In genomic region chr16:65004570-65004969, GRCh38 we compare ENCODE assay signal across 30 cellular contexts.
A peak's percentile ranks its signal among the peaks of the same experiment; 100 is the strongest.
DNase-seq lines count a peak whose midpoint lies in the region; ATAC-seq, FAIRE-seq and TF ChIP-seq lines count a peak whose summit lies in the region.
"Had no signal": no experiment of that assay in that cellular context is flagged by ENCODE, and none has a peak within 500 bp of the region (broad histone marks: within the 10 kb centered on the region; RNA-seq: fewer than 3 reads in every experiment).

No MANE protein-coding gene starts in this region.

- H3K36me3 Mint-ChIP-seq in chondrocyte (ENCODE audit: low read depth): peaks cover 50% of the 10 kb centered on the region
- H3K36me3 Mint-ChIP-seq: CD14-positive monocyte; CD4-positive, alpha-beta memory T cell; CD4-positive, CD25-positive, alpha-beta regulatory T cell; CD8-positive, alpha-beta memory T cell had no signal

- H2BK5ac ChIP-seq in H1 (ENCODE audit: low read depth, low read length) (no peak overlapping the region), mesenchymal stem cell (ENCODE audit: low read depth, low read length, poor library complexity, severe bottlenecking) (no peak overlapping the region), trophoblast cell (ENCODE audit: low read depth, low read length, poor library complexity) (no peak overlapping the region)

- TF ChIP-seq RAD21 in H1 (IDR thresholded peaks at IDR 0.05 in 1 of 2, conservative IDR thresholded peaks at IDR 0.05 in 1 of 2; ENCODE audit: low read depth in 2 of 2, low read length in 2 of 2): no peak

- H4K12ac ChIP-seq in trophoblast cell (ENCODE audit: low read depth, low read length): no peak overlapping the region

- 95% methylated on average over 16 of the region's 16 CpGs; no CpG with 5 or more reads in 1 of the 2 experiments for WGBS in H1 (ENCODE audit: extremely low coverage in 1 of 2, insufficient coverage in 1 of 2, insufficient read length in 1 of 2, insufficient replicate concordance in 2 of 2, low coverage in 1 of 2, low lambda C conversion rate in 2 of 2, missing lambda C conversion rate in 1 of 2), 2 experiments
- 98% methylated on average over 16 of the region's 16 CpGs for WGBS in mesenchymal stem cell
- WGBS in trophoblast cell (ENCODE audit: extremely low coverage, insufficient coverage, insufficient read length): no CpG with 5 or more reads among the region's 16 CpGs
- WGBS in small intestine, 3 donors: 92 to 94% (median 92%) methylated on average over 16 of the region's 16 CpGs

- no peak overlapping the region for H2BK120ac ChIP-seq in H1 (replicated peaks; ENCODE audit: low read depth, low read length)
- no peak overlapping the region for H2BK120ac ChIP-seq in mesenchymal stem cell (ENCODE audit: low read depth, low read length)
- no peak overlapping the region for H2BK120ac ChIP-seq in trophoblast cell (ENCODE audit: insufficient read depth, low read length, poor library complexity)

- H4K5ac ChIP-seq in H1 (ENCODE audit: insufficient read length, low read depth, low read length): no peak overlapping the region

- H3K4me2 ChIP-seq in H1 (ENCODE audit: insufficient read depth in 1 of 2, low read depth in 2 of 2, low read length in 2 of 2) (no peak overlapping the region), mesenchymal stem cell (ENCODE audit: low read length, poor library complexity, severe bottlenecking) (no peak overlapping the region), trophoblast cell (ENCODE audit: low read length) (no peak overlapping the region)
- H3K4me2 ChIP-seq: BLaER1 had no signal

- no peak overlapping the region for H2BK15ac ChIP-seq in H1 (ENCODE audit: low read length)
- H2BK15ac ChIP-seq in mesenchymal stem cell (ENCODE audit: low read depth, poor library complexity, severe bottlenecking): no peak overlapping the region

- no peak overlapping the region for H3K18ac ChIP-seq in H1 (ENCODE audit: extremely low read depth, low read length)
- no peak overlapping the region for H3K18ac ChIP-seq in mesenchymal stem cell (ENCODE audit: low read depth in 1 of 2, low read length in 2 of 2)
- H3K18ac ChIP-seq in trophoblast cell (ENCODE audit: low read length): no peak overlapping the region

- H3K79me2 ChIP-seq in H1 (ENCODE audit: control insufficient read depth in 1 of 2, insufficient read depth in 2 of 2, low read length in 2 of 2) (no peaks in the 10 kb centered on the region), trophoblast cell (ENCODE audit: control insufficient read depth, insufficient read depth, low read length, poor library complexity) (no peaks in the 10 kb centered on the region)

- H3K14ac ChIP-seq in H1 (ENCODE audit: insufficient read length): no peak overlapping the region
- no peak overlapping the region for H3K14ac ChIP-seq in mesenchymal stem cell (ENCODE audit: low read length in 2 of 2)
- no peak overlapping the region for H3K14ac ChIP-seq in trophoblast cell (ENCODE audit: low read length)

- H3K27ac ChIP-seq in H1 (ENCODE audit: low read depth, low read length) (no peak overlapping the region), mesenchymal stem cell (ENCODE audit: low read length, poor library complexity, severe bottlenecking) (no peak overlapping the region), trophoblast cell (ENCODE audit: low read depth, low read length) (no peak overlapping the region), small intestine (ENCODE audit: low read depth in 1 of 2, low read length in 1 of 2) (no peak overlapping the region)
- H3K27ac ChIP-seq: BLaER1 had no signal

- CTCF ChIA-PET in H1 (lab: Charles Lee; ENCODE audit: partially characterized antibody): interaction anchor here (0.6 to 1.2 kb wide), 2 partner anchors 28 to 36 kb away, joined by 3 read pairs; no protein-coding TSS in a partner anchor

- H3K79me1 ChIP-seq in H1 (ENCODE audit: low read depth, low read length) (no peaks in the 10 kb centered on the region), mesenchymal stem cell (replicated peaks; ENCODE audit: low read length, poor library complexity, severe bottlenecking) (peaks cover 3% of the 10 kb centered on the region), trophoblast cell (ENCODE audit: low read length) (no peaks in the 10 kb centered on the region)

- no peak overlapping the region for H3K56ac ChIP-seq in H1 (replicated peaks; ENCODE audit: insufficient read length, low read depth, low read length)

- H3K27me3 ChIP-seq in H1 (replicated peaks in 1 of 4; ENCODE audit: control insufficient read depth in 3 of 4, extremely low read depth in 1 of 4, insufficient read depth in 3 of 4, low read length in 3 of 4): no peaks in the 10 kb centered on the region
- H3K27me3 ChIP-seq in mesenchymal stem cell (ENCODE audit: control insufficient read depth in 1 of 2, insufficient read depth in 1 of 2, low read length in 2 of 2): no peaks in the 10 kb centered on the region
- H3K27me3 ChIP-seq in trophoblast cell (ENCODE audit: insufficient read depth, low read length): no peaks in the 10 kb centered on the region
- H3K27me3 ChIP-seq in small intestine (ENCODE audit: control insufficient read depth in 2 of 2, insufficient read depth in 2 of 2, low read length in 2 of 2): no peaks in the 10 kb centered on the region
- H3K27me3 ChIP-seq: BE2C, BLaER1 had no signal

- no peak for DNase-seq in chondrocyte (ENCODE audit: low spot score)
- no peak for DNase-seq in H1 (ENCODE audit: low read depth in 1 of 2, low spot score in 2 of 2)
- no peak for DNase-seq in mesenchymal stem cell
- no peak for DNase-seq in sciatic nerve (ENCODE audit: low spot score)
- no peak for DNase-seq in trophoblast cell
- DNase-seq in putamen (ENCODE audit: low spot score): no peak
- DNase-seq in small intestine: no peak
- DNase-seq: 8988T; ACHN; BE2C; C1 segment of cervical spinal cord; CD4-positive, alpha-beta memory T cell; CD4-positive, CD25-positive, alpha-beta regulatory T cell; CD8-positive, alpha-beta memory T cell; COR-L47; DMS 273 treated with DMSO at 0.1 percent for 48 hours; DMS153; DMS53; DMS79; DND-41; EL; GDM1 had no signal

- POLR2A ChIA-PET in H1 (lab: Charles Lee; ENCODE audit: partially characterized antibody): no interaction called here

- no peak overlapping the region for H3K23ac ChIP-seq in H1 (ENCODE audit: insufficient read length)
- no peak overlapping the region for H3K23ac ChIP-seq in mesenchymal stem cell (ENCODE audit: low read length in 2 of 2)
- H3K23ac ChIP-seq in trophoblast cell (ENCODE audit: low read length): no peak overlapping the region

- H2BK12ac ChIP-seq in H1 (ENCODE audit: low read depth, low read length) (no peak overlapping the region), mesenchymal stem cell (ENCODE audit: low read length in 2 of 2) (peak overlapping the region in 1 of 2 experiments; percentile 32), trophoblast cell (ENCODE audit: low read length) (no peak overlapping the region)

- no peak overlapping the region for H4K91ac ChIP-seq in H1 (replicated peaks; ENCODE audit: insufficient read length, low read length)
- peak overlapping the region; percentile 67 for H4K91ac ChIP-seq in mesenchymal stem cell (ENCODE audit: low read length)
- H4K91ac ChIP-seq in trophoblast cell (ENCODE audit: low read depth, low read length): no peak overlapping the region

- H3K9me3 ChIP-seq in H1 (ENCODE audit: insufficient read depth in 2 of 2, low read depth in 1 of 2, low read length in 1 of 2) (no peaks in the 10 kb centered on the region), mesenchymal stem cell (ENCODE audit: control insufficient read depth, low read length) (no peaks in the 10 kb centered on the region), trophoblast cell (ENCODE audit: insufficient read depth, low read depth, low read length) (no peaks in the 10 kb centered on the region), small intestine (ENCODE audit: control insufficient read depth, low read depth) (no peaks in the 10 kb centered on the region)
- H3K9me3 ChIP-seq: BE2C, BLaER1 had no signal

- H3K4ac ChIP-seq in H1 (replicated peaks; ENCODE audit: insufficient read length, low read depth, low read length) (no peak overlapping the region), mesenchymal stem cell (ENCODE audit: low read depth in 1 of 2, low read length in 2 of 2) (peak overlapping the region in 1 of 2 experiments; percentile 2), trophoblast cell (ENCODE audit: low read depth, low read length) (no peak overlapping the region)

- no peaks in the 10 kb centered on the region for H3K9me3 Mint-ChIP-seq in chondrocyte (ENCODE audit: low read depth)

- TF ChIP-seq POLR2A in H1 (IDR thresholded peaks at IDR 0.05; ENCODE audit: control extremely low read depth in 1 of 2, low read depth in 2 of 2, low read length in 2 of 2): no peak

- FAIRE-seq in H1 (lab: Jason Lieb, UNC): no peak
- FAIRE-seq in small intestine (lab: Jason Lieb, UNC): no peak
- FAIRE-seq: A204.1, GM12878, GM12892, GM18507, GM19239 had no signal

- H3K23me2 ChIP-seq in H1 (ENCODE audit: low read depth, low read length): no peaks in the 10 kb centered on the region

- no peak overlapping the region for H2AK5ac ChIP-seq in H1 (ENCODE audit: low read depth, low read length)
- no peak overlapping the region for H2AK5ac ChIP-seq in mesenchymal stem cell (ENCODE audit: low read length, severe bottlenecking)
- H2AK5ac ChIP-seq in trophoblast cell (ENCODE audit: low read length): no peak overlapping the region

- intact Hi-C loops in sciatic nerve (cut with DNase I): no loop called here

- H3K27me3 Mint-ChIP-seq in chondrocyte (ENCODE audit: low read depth): no peaks in the 10 kb centered on the region
- H3K27me3 Mint-ChIP-seq: CD4-positive, alpha-beta memory T cell; CD4-positive, CD25-positive, alpha-beta regulatory T cell; CD8-positive, alpha-beta memory T cell had no signal

- H3K36me3 ChIP-seq in H1 (ENCODE audit: control insufficient read depth in 2 of 4, insufficient read depth in 4 of 4, low read length in 3 of 4): no peaks in the 10 kb centered on the region
- H3K36me3 ChIP-seq in mesenchymal stem cell (ENCODE audit: control insufficient read depth in 1 of 2, insufficient read depth in 2 of 2, low read depth in 1 of 2, low read length in 2 of 2): peaks cover 17 to 90% of the 10 kb centered on the region in 2 experiments
- H3K36me3 ChIP-seq in trophoblast cell (ENCODE audit: control insufficient read depth in 1 of 2, insufficient read depth in 2 of 2, low read length in 2 of 2): peaks cover 18 to 41% of the 10 kb centered on the region in 2 experiments
- no peaks in the 10 kb centered on the region for H3K36me3 ChIP-seq in small intestine (ENCODE audit: control insufficient read depth in 2 of 2, insufficient read depth in 2 of 2, low read length in 2 of 2)
- H3K36me3 ChIP-seq: BE2C, BLaER1 had no signal

- TF ChIP-seq CTCF in chondrocyte (IDR thresholded peaks at IDR 0.05): no peak
- no peak for TF ChIP-seq CTCF in H1 (IDR thresholded peaks at IDR 0.05; ENCODE audit: control extremely low read depth in 1 of 3, insufficient read depth in 1 of 3, low read depth in 1 of 3, low read length in 3 of 3)

- H3K9ac ChIP-seq in H1 (replicated peaks in 1 of 4; ENCODE audit: extremely low read depth in 1 of 4, low read depth in 3 of 4, low read length in 3 of 4) (no peak overlapping the region), mesenchymal stem cell (ENCODE audit: low read length) (no peak overlapping the region), trophoblast cell (ENCODE audit: low read length) (no peak overlapping the region)
- H3K9ac ChIP-seq: BLaER1 had no signal

- no peak for TF ChIP-seq EP300 in H1 (IDR thresholded peaks at IDR 0.05; ENCODE audit: borderline replicate concordance in 1 of 2, low read depth in 2 of 2, low read length in 2 of 2)

- ATAC-seq in sciatic nerve (peak; percentile 17), GM18861 (IDR thresholded peaks at IDR 0.05; ENCODE audit: unreplicated experiment) (no peak)
- ATAC-seq: GM12878 had no signal

- H4K8ac ChIP-seq in H1 (ENCODE audit: extremely low read depth, insufficient read depth, low read length) (peak overlapping the region; percentile 74), mesenchymal stem cell (ENCODE audit: low read length) (no peak overlapping the region), trophoblast cell (ENCODE audit: low read depth, low read length) (no peak overlapping the region)

- H3K4me3 ChIP-seq in H1 (ENCODE audit: extremely low read depth in 1 of 4, insufficient read depth in 2 of 4, low read depth in 3 of 4, low read length in 4 of 4): no peak overlapping the region
- no peak overlapping the region for H3K4me3 ChIP-seq in mesenchymal stem cell (ENCODE audit: insufficient read depth in 1 of 2, low read depth in 1 of 2, low read length in 2 of 2)
- no peak overlapping the region for H3K4me3 ChIP-seq in trophoblast cell (ENCODE audit: low read depth, low read length)
- H3K4me3 ChIP-seq in small intestine (ENCODE audit: low read depth in 1 of 2, low read length in 2 of 2): no peak overlapping the region
- H3K4me3 ChIP-seq: BLaER1, GM12878 had no signal

- no peak overlapping the region for H3K4me3 Mint-ChIP-seq in chondrocyte (ENCODE audit: unreplicated experiment)
- H3K4me3 Mint-ChIP-seq: CD14-positive monocyte; CD4-positive, alpha-beta memory T cell; CD4-positive, CD25-positive, alpha-beta regulatory T cell; CD8-positive, alpha-beta memory T cell had no signal

- peaks cover 58% of the 10 kb centered on the region for H3K4me1 Mint-ChIP-seq in chondrocyte (ENCODE audit: low read depth)
- H3K4me1 Mint-ChIP-seq: CD14-positive monocyte; CD4-positive, alpha-beta memory T cell; CD4-positive, CD25-positive, alpha-beta regulatory T cell; CD8-positive, alpha-beta memory T cell had no signal

- H3K4me1 ChIP-seq in H1 (replicated peaks in 1 of 4; ENCODE audit: control insufficient read depth in 3 of 4, insufficient read depth in 4 of 4, low read length in 3 of 4) (peaks cover 0 to 3% (median 0%) of the 10 kb centered on the region in 4 experiments; a peak in 2 of 7 replicates), mesenchymal stem cell (ENCODE audit: control insufficient read depth, insufficient read depth, low read depth, low read length) (no peaks in the 10 kb centered on the region), trophoblast cell (ENCODE audit: control insufficient read depth in 1 of 2, insufficient read depth in 2 of 2, low read length in 2 of 2) (no peaks in the 10 kb centered on the region), small intestine (ENCODE audit: control insufficient read depth in 2 of 2, insufficient read depth in 1 of 2, low read depth in 1 of 2, low read length in 1 of 2) (no peaks in the 10 kb centered on the region)
- H3K4me1 ChIP-seq: BE2C, BLaER1 had no signal

- H3K27ac Mint-ChIP-seq in chondrocyte (ENCODE audit: unreplicated experiment): peak overlapping the region; percentile 78
- H3K27ac Mint-ChIP-seq: CD14-positive monocyte; CD4-positive, alpha-beta memory T cell; CD4-positive, CD25-positive, alpha-beta regulatory T cell; CD8-positive, alpha-beta memory T cell had no signal

- no peak overlapping the region for H2AFZ ChIP-seq in H1 (ENCODE audit: low read length)
- H2AFZ ChIP-seq in mesenchymal stem cell (ENCODE audit: low read depth, low read length): no peak overlapping the region
- no peak overlapping the region for H2AFZ ChIP-seq in trophoblast cell (ENCODE audit: insufficient read depth, low read length, poor library complexity)

- no peak overlapping the region for H2BK20ac ChIP-seq in H1 (ENCODE audit: low read length)

- H4K20me1 ChIP-seq in H1 (replicated peaks in 1 of 2; ENCODE audit: control insufficient read depth in 1 of 2, insufficient read depth in 2 of 2, low read length in 2 of 2): no peaks in the 10 kb centered on the region
- H4K20me1 ChIP-seq: BLaER1 had no signal
